ENCODE assay signal across 15 cellular contexts in genomic region chr2:16817305-16818202, GRCh38.
DNase-seq lines count a peak whose midpoint lies in the region; ATAC-seq and TF ChIP-seq lines count a peak whose summit lies in the region.
"Had no signal": no experiment of that assay in that cellular context is flagged by ENCODE, and none has a peak within 500 bp of the region (broad histone marks: within the 10 kb centered on the region; RNA-seq: fewer than 3 reads in every experiment).

No MANE protein-coding gene starts in this region.

- peak; percentile 92 for ATAC-seq in left lobe of liver
- no peak for ATAC-seq in HG03097 (IDR thresholded peaks at IDR 0.05; ENCODE audit: low FRiP score, unreplicated experiment)

- intact Hi-C loops in breast epithelium (cut with DNase I; ENCODE audit: low total_unique reads) (no loop called here), tibial artery (cut with DNase I; ENCODE audit: low total_unique reads) (no loop called here)

- H3K9me3 ChIP-seq in breast epithelium (no peaks in the 10 kb centered on the region), tibial artery (no peaks in the 10 kb centered on the region)
- H3K9me3 ChIP-seq: BLaER1 had no signal

- TF ChIP-seq CTCF in brain microvascular endothelial cell (IDR thresholded peaks at IDR 0.05; ENCODE audit: low read depth, low read length, missing control alignments), result no peak
- no peak for TF ChIP-seq CTCF in breast epithelium (IDR thresholded peaks at IDR 0.05)
- no peak for TF ChIP-seq CTCF in tibial artery (IDR thresholded peaks at IDR 0.05)

- no peak overlapping the region for H3K4me3 ChIP-seq in brain microvascular endothelial cell (ENCODE audit: low read depth, low read length)
- no peak overlapping the region for H3K4me3 ChIP-seq in breast epithelium
- no peak overlapping the region for H3K4me3 ChIP-seq in tibial artery
- H3K4me3 ChIP-seq: BLaER1 had no signal

- H3K4me1 ChIP-seq in breast epithelium, result no peaks in the 10 kb centered on the region
- H3K4me1 ChIP-seq in tibial artery, result no peaks in the 10 kb centered on the region
- H3K4me1 ChIP-seq: BLaER1 had no signal

- H3K36me3 ChIP-seq in brain microvascular endothelial cell (replicated peaks), result no peaks in the 10 kb centered on the region
- H3K36me3 ChIP-seq in breast epithelium, result no peaks in the 10 kb centered on the region
- no peaks in the 10 kb centered on the region for H3K36me3 ChIP-seq in tibial artery
- H3K36me3 ChIP-seq: BLaER1 had no signal

- peak; percentile 24 for DNase-seq in SIG-M5 treated with dmso at 0.1 percent for 504 hours (lab: John Stamatoyannopoulos, UW; ENCODE audit: unreplicated experiment)
- DNase-seq in SIG-M5 (lab: John Stamatoyannopoulos, UW), result no peak
- DNase-seq in cerebellar cortex (ENCODE audit: low spot score), result peak; percentile 50
- no peak for DNase-seq in left lobe of liver (ENCODE audit: low spot score)
- no peak for DNase-seq in brain microvascular endothelial cell
- DNase-seq in breast epithelium (ENCODE audit: low spot score in 2 of 2), result no peak
- no peak for DNase-seq in tibial artery
- DNase-seq: 8988T; AML-193; CD4-positive, CD25-positive, alpha-beta regulatory T cell; DMS79; GOT3; H9 had no signal

- in situ Hi-C loops in brain microvascular endothelial cell (cut with HindIII; ENCODE audit: low pct_ligation_motif_present, low sequenced_read_pairs), result no loop called here

- H3K27ac ChIP-seq in brain microvascular endothelial cell, result no peak overlapping the region
- H3K27ac ChIP-seq in breast epithelium, result no peak overlapping the region
- H3K27ac ChIP-seq in tibial artery, result no peak overlapping the region
- H3K27ac ChIP-seq: BLaER1 had no signal

- no peaks in the 10 kb centered on the region for H3K27me3 ChIP-seq in brain microvascular endothelial cell (replicated peaks)
- H3K27me3 ChIP-seq in breast epithelium, result no peaks in the 10 kb centered on the region
- no peaks in the 10 kb centered on the region for H3K27me3 ChIP-seq in tibial artery
- H3K27me3 ChIP-seq: BLaER1 had no signal

- TF ChIP-seq POLR2A in breast epithelium (IDR thresholded peaks at IDR 0.05), result no peak

Comparison
In these comparisons a context has a peak if more than half of its experiments do, and no peak if none do; other contexts are left out.
1. DNase-seq: peak in SIG-M5 treated with dmso at 0.1 percent for 504 hours (single experiment) and cerebellar cortex (single experiment); none in SIG-M5 (single experiment), left lobe of liver (single experiment), brain microvascular endothelial cell (single experiment), breast epithelium (0 of 2) and tibial artery (0 of 2).